In genomic region chr9:82546131-82546530, GRCh38 we compare ENCODE assay signal across 25 cellular contexts.
"Had no signal": no experiment of that assay in that cellular context is flagged by ENCODE, and none has a peak within 500 bp of the region (broad histone marks: within the 10 kb centered on the region; RNA-seq: fewer than 3 reads in every experiment).

No MANE protein-coding gene starts in this region.

- H3K4me1 Mint-ChIP-seq: activated naive CD8-positive, alpha-beta T cell treated with anti-CD3 and anti-CD28 coated beads for 36 hours; central memory CD8-positive, alpha-beta T cell; memory B cell; neural crest cell; stimulated activated effector memory CD8-positive, alpha-beta T cell treated with anti-CD3 and anti-CD28 coated beads, Interleukin-12 subunit alpha, Interleukin-12 subunit beta, amount 100 ng/mL, for 72 hours; stimulated activated naive CD8-positive, alpha-beta T cell treated with anti-CD3 and anti-CD28 coated beads, Interleukin-15, amount 100 ng/mL, for 72 hours had no signal

- H3K4me3 ChIP-seq: breast epithelium, esophagus squamous epithelium, gastroesophageal sphincter, heart left ventricle, mucosa of descending colon, right lobe of liver, skin epidermis, tibial artery had no signal

- H3K36me3 Mint-ChIP-seq: activated naive CD8-positive, alpha-beta T cell treated with anti-CD3 and anti-CD28 coated beads for 36 hours; memory B cell; stimulated activated effector memory CD8-positive, alpha-beta T cell treated with anti-CD3 and anti-CD28 coated beads, Interleukin-12 subunit alpha, Interleukin-12 subunit beta, amount 100 ng/mL, for 72 hours had no signal

- ATAC-seq: activated T-cell treated with anti-CD3 and anti-CD28 coated beads, Interleukin-2, amount 50 U/mL, for 4 hours; gastroesophageal sphincter; heart left ventricle; mucosa of descending colon; right lobe of liver; stimulated activated effector memory CD8-positive, alpha-beta T cell treated with anti-CD3 and anti-CD28 coated beads, Interleukin-12 subunit alpha, Interleukin-12 subunit beta, amount 100 ng/mL, for 72 hours; stimulated activated naive CD8-positive, alpha-beta T cell treated with anti-CD3 and anti-CD28 coated beads, Interleukin-15, amount 100 ng/mL, for 72 hours had no signal

- H3K9me3 ChIP-seq: breast epithelium, esophagus squamous epithelium, gastroesophageal sphincter, heart left ventricle, mucosa of descending colon, right lobe of liver, tibial artery had no signal

- H3K9me3 Mint-ChIP-seq: activated naive CD8-positive, alpha-beta T cell treated with anti-CD3 and anti-CD28 coated beads for 36 hours; memory B cell; T-helper 1 cell treated with Interleukin-12 subunit alpha and Interleukin-12 subunit beta and Interleukin-4 antibody, amounts not matched to agents 30 μg/mL and 1 μg/mL, for 36 hours had no signal

- H3K27me3 ChIP-seq: esophagus squamous epithelium, gastroesophageal sphincter, heart left ventricle, right lobe of liver had no signal

- H3K4me1 ChIP-seq: breast epithelium, gastroesophageal sphincter, heart left ventricle, right lobe of liver, tibial artery had no signal

- H3K27ac ChIP-seq: breast epithelium, esophagus squamous epithelium, gastroesophageal sphincter, heart left ventricle, right lobe of liver, skin epidermis, tibial artery had no signal

- H3K27me3 Mint-ChIP-seq: activated naive CD8-positive, alpha-beta T cell treated with anti-CD3 and anti-CD28 coated beads for 36 hours; central memory CD8-positive, alpha-beta T cell; stimulated activated naive CD8-positive, alpha-beta T cell treated with anti-CD3 and anti-CD28 coated beads, Interleukin-15, amount 100 ng/mL, for 72 hours had no signal

- DNase-seq: activated CD4-positive, alpha-beta T cell treated with anti-CD3 and anti-CD28 coated beads for 4 hours; activated CD4-positive, alpha-beta T cell treated with anti-CD3 and anti-CD28 coated beads, Interleukin-2, amount 50 U/mL, for 48 hours; activated CD4-positive, CD25-positive, alpha-beta regulatory T cell; activated CD8-positive, alpha-beta memory T cell treated with anti-CD3 and anti-CD28 coated beads, Interleukin-2, amount 50 U/mL, for 48 hours; activated naive CD4-positive, alpha-beta T cell treated with Interleukin-2 at 50 U/mL for 16 hours; activated naive CD8-positive, alpha-beta T cell treated with anti-CD3 and anti-CD28 coated beads for 36 hours; activated T-cell treated with anti-CD3 and anti-CD28 coated beads, Interleukin-2, amount 50 U/mL, for 4 hours; effector memory CD4-positive, alpha-beta T cell; esophagus squamous epithelium; heart left ventricle; kidney glomerular epithelial cell; mucosa of descending colon; right lobe of liver; stimulated activated CD4-positive, alpha-beta T cell treated with anti-CD3 and anti-CD28 coated beads, Interleukin-2, amount 100 ng/mL, for 24 hours; stimulated activated naive CD8-positive, alpha-beta T cell treated with anti-CD3 and anti-CD28 coated beads, Interleukin-15, amount 100 ng/mL, for 72 hours; T1000; tibial artery had no signal

- H3K27ac Mint-ChIP-seq: activated naive CD8-positive, alpha-beta T cell treated with anti-CD3 and anti-CD28 coated beads for 36 hours; memory B cell; stimulated activated effector memory CD8-positive, alpha-beta T cell treated with anti-CD3 and anti-CD28 coated beads, Interleukin-12 subunit alpha, Interleukin-12 subunit beta, amount 100 ng/mL, for 72 hours; stimulated activated naive CD8-positive, alpha-beta T cell treated with anti-CD3 and anti-CD28 coated beads, Interleukin-15, amount 100 ng/mL, for 72 hours; T-helper 1 cell treated with Interleukin-12 subunit alpha and Interleukin-12 subunit beta and Interleukin-4 antibody, amounts not matched to agents 30 μg/mL and 1 μg/mL, for 36 hours had no signal

- H3K36me3 ChIP-seq: breast epithelium, esophagus squamous epithelium, gastroesophageal sphincter, heart left ventricle, right lobe of liver, tibial artery had no signal

- H3K4me3 Mint-ChIP-seq: activated naive CD8-positive, alpha-beta T cell treated with anti-CD3 and anti-CD28 coated beads for 36 hours; activated T-cell treated with anti-CD3 and anti-CD28 coated beads, Interleukin-2, amount 50 U/mL, for 4 hours; central memory CD8-positive, alpha-beta T cell; memory B cell; neural crest cell; stimulated activated effector memory CD8-positive, alpha-beta T cell treated with anti-CD3 and anti-CD28 coated beads, Interleukin-12 subunit alpha, Interleukin-12 subunit beta, amount 100 ng/mL, for 72 hours; stimulated activated naive CD8-positive, alpha-beta T cell treated with anti-CD3 and anti-CD28 coated beads, Interleukin-15, amount 100 ng/mL, for 72 hours; T-helper 1 cell treated with Interleukin-12 subunit alpha and Interleukin-12 subunit beta and Interleukin-4 antibody, amounts not matched to agents 30 μg/mL and 1 μg/mL, for 36 hours had no signal
